In genomic region chr10:129106314-129106713, GRCh38 we compare ENCODE assay signal across 22 cellular contexts.
DNase-seq lines count a peak whose midpoint lies in the region; ATAC-seq, FAIRE-seq and TF ChIP-seq lines count a peak whose summit lies in the region.
"Had no signal": no experiment of that assay in that cellular context is flagged by ENCODE, and none has a peak within 500 bp of the region (broad histone marks: within the 10 kb centered on the region; RNA-seq: fewer than 3 reads in every experiment).

No MANE protein-coding gene starts in this region.

- no peak overlapping the region for H3K27ac Mint-ChIP-seq in activated T-cell treated with anti-CD3 and anti-CD28 coated beads, Interleukin-2, amount 50 U/mL, for 72 hours
- H3K27ac Mint-ChIP-seq: CD14-positive monocyte; CD4-positive, alpha-beta memory T cell had no signal

- H2BK20ac ChIP-seq in IMR-90 (ENCODE audit: low read depth, low read length): no peak overlapping the region

- POLR2A ChIA-PET in IMR-90 (lab: Charles Lee; ENCODE audit: unreplicated experiment): no interaction called here

- dilution Hi-C loops in IMR-90 (cut with HindIII; ENCODE audit: low sequenced_read_pairs, unreplicated experiment): no loop called here

- peaks cover 25% of the 10 kb centered on the region for H3K4me1 Mint-ChIP-seq in activated T-cell treated with anti-CD3 and anti-CD28 coated beads, Interleukin-2, amount 50 U/mL, for 72 hours (ENCODE audit: low read depth)

- TF ChIP-seq CTCF in IMR-90 (conservative IDR thresholded peaks at IDR 0.05; ENCODE audit: low read depth, low read length): no peak

- ATAC-seq in IMR-90 (ENCODE audit: low read depth) (no peak), GM21717 (IDR thresholded peaks at IDR 0.05; ENCODE audit: unreplicated experiment) (no peak)
- no peak for ATAC-seq in activated T-cell treated with anti-CD3 and anti-CD28 coated beads, Interleukin-2, amount 50 U/mL, for 72 hours (replicated peaks in 1 of 2)

- no peak overlapping the region for H3K14ac ChIP-seq in IMR-90 (replicated peaks; ENCODE audit: low read depth, low read length)

- TF ChIP-seq RAD21 in IMR-90 (IDR thresholded peaks at IDR 0.05; ENCODE audit: low read length): no peak

- H3K27me3 ChIP-seq in ACC112 (ENCODE audit: insufficient read depth, low read length) (no peaks in the 10 kb centered on the region), IMR-90 (ENCODE audit: control insufficient read depth, insufficient read depth, low read length) (peaks cover 2% of the 10 kb centered on the region; the same call in 1 of the 2 replicates)
- H3K27me3 ChIP-seq: BE2C; BLaER1 treated with 17β-estradiol and CSF1 and Interleukin-3, amounts not matched to agents 10 nM and 100 nM had no signal

- no peak overlapping the region for H2BK5ac ChIP-seq in IMR-90 (ENCODE audit: low read depth, low read length, poor library complexity, severe bottlenecking)

- H4K8ac ChIP-seq in IMR-90 (ENCODE audit: low read depth in 2 of 2, low read length in 2 of 2): no peak overlapping the region

- no peak overlapping the region for H3K4ac ChIP-seq in IMR-90 (ENCODE audit: low read depth, low read length)

- FAIRE-seq in islet of Langerhans (lab: Jason Lieb, UNC): peak; percentile 9
- FAIRE-seq: GM12891, GM18507, H54 had no signal

- H2BK15ac ChIP-seq in IMR-90 (ENCODE audit: low read depth, low read length): no peak overlapping the region; the same call in 2 of the 3 replicates

- peaks cover 40% of the 10 kb centered on the region for H3K4me1 ChIP-seq in ACC112 (ENCODE audit: control insufficient read depth, insufficient read depth, low read length, unreplicated experiment)
- peaks cover 8% of the 10 kb centered on the region for H3K4me1 ChIP-seq in IMR-90 (ENCODE audit: control insufficient read depth, insufficient read depth, low read length)
- H3K4me1 ChIP-seq: BE2C; BLaER1 treated with 17β-estradiol and CSF1 and Interleukin-3, amounts not matched to agents 10 nM and 100 nM; HAP-1 had no signal

- H2AK9ac ChIP-seq in IMR-90 (replicated peaks; ENCODE audit: low read depth, low read length, poor library complexity): no peak overlapping the region

- H2BK120ac ChIP-seq in IMR-90 (ENCODE audit: low read depth, low read length): no peak overlapping the region

- no peak overlapping the region for H3K4me3 Mint-ChIP-seq in activated T-cell treated with anti-CD3 and anti-CD28 coated beads, Interleukin-2, amount 50 U/mL, for 72 hours
- H3K4me3 Mint-ChIP-seq: CD14-positive monocyte had no signal

- H4K91ac ChIP-seq in IMR-90 (ENCODE audit: insufficient read depth, low read depth, low read length): no peak overlapping the region; the same call in 1 of the 2 replicates

- no peak overlapping the region; the same call in 1 of the 2 replicates for H4K5ac ChIP-seq in IMR-90 (ENCODE audit: low read depth, low read length)

- peaks cover 0 to 3% of the 10 kb centered on the region in 2 donors for H3K9me3 Mint-ChIP-seq in activated T-cell treated with anti-CD3 and anti-CD28 coated beads, Interleukin-2, amount 50 U/mL, for 72 hours
- H3K9me3 Mint-ChIP-seq: CD14-positive monocyte had no signal

- BruUV-seq in IMR-90 (replicated peaks; lab: Mats Ljungman, UMichigan): no TSS peak

- intact Hi-C loops in IMR-90 (cut with micrococcal nuclease): no loop called here

- H3K36me3 ChIP-seq in ACC112 (ENCODE audit: insufficient read depth, low read length) (no peaks in the 10 kb centered on the region), IMR-90 (ENCODE audit: control insufficient read depth, insufficient read depth, low read length) (no peaks in the 10 kb centered on the region)
- H3K36me3 ChIP-seq: BE2C; BLaER1 treated with 17β-estradiol and CSF1 and Interleukin-3, amounts not matched to agents 10 nM and 100 nM; HAP-1 had no signal

- no peaks in the 10 kb centered on the region for H3K36me3 Mint-ChIP-seq in activated T-cell treated with anti-CD3 and anti-CD28 coated beads, Interleukin-2, amount 50 U/mL, for 72 hours (ENCODE audit: insufficient read depth in 2 of 2)
- H3K36me3 Mint-ChIP-seq: CD14-positive monocyte; CD4-positive, alpha-beta memory T cell had no signal

- DNase-seq in IMR-90: no peak
- DNase-seq in activated T-cell treated with anti-CD3 and anti-CD28 coated beads, Interleukin-2, amount 50 U/mL, for 72 hours: no peak
- DNase-seq in NCI-H1694 treated with DMSO at 0.1 percent for 48 hours (lab: John Stamatoyannopoulos, UW): no peak
- DNase-seq: ACHN; AML-193; BE2C; Calu3; CD4-positive, alpha-beta memory T cell; COR-L47; DMS53; DMS79 treated with DMSO at 0.1 percent for 48 hours; GF-D8; GOT3 had no signal

- no peak overlapping the region; the same call in 1 of the 2 replicates for H3K18ac ChIP-seq in IMR-90 (ENCODE audit: low read depth, low read length)

- H3K27ac ChIP-seq in ACC112 (ENCODE audit: low read depth, low read length) (peak overlapping the region; percentile 88), IMR-90 (ENCODE audit: insufficient read depth, low read length) (no peak overlapping the region; the same call in 1 of the 2 replicates)
- H3K27ac ChIP-seq: BLaER1 treated with 17β-estradiol and CSF1 and Interleukin-3, amounts not matched to agents 10 nM and 100 nM had no signal

- H3K4me3 ChIP-seq in ACC112 (ENCODE audit: low read depth, low read length) (no peak overlapping the region), IMR-90 (ENCODE audit: insufficient read depth, low read depth, low read length) (no peak overlapping the region)
- H3K4me3 ChIP-seq: BLaER1 treated with 17β-estradiol and CSF1 and Interleukin-3, amounts not matched to agents 10 nM and 100 nM; HAP-1 had no signal

- H3K27me3 Mint-ChIP-seq in activated T-cell treated with anti-CD3 and anti-CD28 coated beads, Interleukin-2, amount 50 U/mL, for 72 hours (ENCODE audit: low read depth): no peaks in the 10 kb centered on the region
- H3K27me3 Mint-ChIP-seq: CD4-positive, alpha-beta memory T cell had no signal

- no peak overlapping the region for H2AFZ ChIP-seq in ACC112 (ENCODE audit: low read length, unreplicated experiment)
- no peak overlapping the region for H2AFZ ChIP-seq in IMR-90 (replicated peaks; ENCODE audit: low read length, poor library complexity)

- in situ Hi-C loops in IMR-90 (cut with MboI; ENCODE audit: low sequenced_read_pairs): no loop called here

- no peak overlapping the region for H3K9ac ChIP-seq in IMR-90 (ENCODE audit: low read depth, low read length)
- H3K9ac ChIP-seq: BLaER1 treated with 17β-estradiol and CSF1 and Interleukin-3, amounts not matched to agents 10 nM and 100 nM had no signal

- H2AK5ac ChIP-seq in IMR-90 (ENCODE audit: low read depth, low read length): no peak overlapping the region

- no peak for TF ChIP-seq POLR2A in IMR-90 (IDR thresholded peaks at IDR 0.05; ENCODE audit: low read depth, low read length)

- no peaks in the 10 kb centered on the region for H3K79me1 ChIP-seq in IMR-90 (ENCODE audit: low read depth in 1 of 2, low read length in 2 of 2)

- WGBS in IMR-90 (ENCODE audit: extremely low coverage in 2 of 2, insufficient read length in 1 of 2), 2 experiments: no CpG with 5 or more reads among the region's 4 CpGs

- H3K4me2 ChIP-seq in IMR-90 (ENCODE audit: low read depth, low read length): no peak overlapping the region
- H3K4me2 ChIP-seq: BLaER1 treated with 17β-estradiol and CSF1 and Interleukin-3, amounts not matched to agents 10 nM and 100 nM had no signal

- no peaks in the 10 kb centered on the region for H4K20me1 ChIP-seq in IMR-90 (ENCODE audit: insufficient read depth, low read length)
- H4K20me1 ChIP-seq: BLaER1 treated with 17β-estradiol and CSF1 and Interleukin-3, amounts not matched to agents 10 nM and 100 nM had no signal

- no peaks in the 10 kb centered on the region for H3K79me2 ChIP-seq in ACC112 (ENCODE audit: control insufficient read depth, insufficient read depth, low read length, unreplicated experiment)

- CTCF ChIA-PET in IMR-90 (lab: Yijun Ruan, JAX): no interaction called here

- H3K9me3 ChIP-seq in IMR-90 (ENCODE audit: control insufficient read depth, insufficient read depth, low read length): peaks cover 4% of the 10 kb centered on the region; the same call in 1 of the 2 replicates
- H3K9me3 ChIP-seq: BE2C; BLaER1 treated with 17β-estradiol and CSF1 and Interleukin-3, amounts not matched to agents 10 nM and 100 nM; HAP-1 had no signal

- no peak overlapping the region for H3K23ac ChIP-seq in IMR-90 (ENCODE audit: low read depth, low read length)

- H3K9me1 ChIP-seq in IMR-90 (ENCODE audit: insufficient read depth, low read length): no peaks in the 10 kb centered on the region

- no peak overlapping the region for H3K56ac ChIP-seq in IMR-90 (ENCODE audit: extremely low read depth, insufficient read depth, low read length)

TF ChIP-seq in IMR-90, 13 proteins besides CTCF, POLR2A, EP300 and RAD21:
- TF ChIP-seq USF2 (IDR thresholded peaks at IDR 0.05; ENCODE audit: low read depth, low read length) (no peak), CHD1 (IDR thresholded peaks at IDR 0.05; ENCODE audit: low read depth, low read length) (no peak), MAFK (IDR thresholded peaks at IDR 0.05; ENCODE audit: low read depth, low read length) (peak; percentile 67)
